Comparison of ENCODE assay signal across 8 cellular contexts in the genomic region with DNA sequence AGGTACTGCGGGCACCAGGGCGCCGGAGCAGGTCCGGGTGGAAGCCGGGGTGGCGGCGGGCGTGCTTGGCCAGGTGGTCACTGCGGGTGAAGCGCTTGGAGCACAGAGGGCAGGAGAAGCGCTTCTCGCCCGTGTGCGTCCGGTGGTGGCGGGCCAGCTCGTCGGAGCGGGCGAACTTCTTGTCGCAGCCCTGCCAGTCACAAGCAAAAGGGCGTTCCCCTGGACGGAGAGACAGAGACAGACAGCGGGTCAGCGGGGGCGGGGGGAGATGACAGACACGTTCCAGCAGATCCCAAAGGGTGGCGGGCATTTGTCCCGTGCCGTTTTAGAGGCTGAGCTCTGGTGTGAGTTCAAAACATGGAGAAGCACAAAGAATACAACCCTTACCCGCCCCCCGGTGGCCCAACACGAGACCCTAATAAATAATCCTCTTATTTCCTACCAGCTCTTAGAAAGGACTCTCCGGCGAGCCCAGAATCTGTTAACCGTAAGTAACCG. TPM values are rescaled to one million over a fixed set of nuclear protein-coding genes. Genes with fewer than 3 reads are reported as not detected.
DNase-seq lines count a peak whose midpoint lies in the region; ATAC-seq and TF ChIP-seq lines count a peak whose summit lies in the region.

No MANE protein-coding gene starts in this region.

- H3K9ac ChIP-seq in colonic mucosa (ENCODE audit: low read depth in 2 of 2, low read length in 2 of 2), result peak overlapping the region; percentile 62 to 98

- intact Hi-C loops in colonic mucosa (cut with DNase I), result no loop called here

- no peaks in the 10 kb centered on the region for H3K9me3 ChIP-seq in colonic mucosa
- no peaks in the 10 kb centered on the region for H3K9me3 ChIP-seq in muscle layer of duodenum (ENCODE audit: control insufficient read depth in 1 of 2, low read length in 2 of 2)

- H3K4me3 ChIP-seq in AG10803 (ENCODE audit: low read length), result peak overlapping the region; percentile 46
- H3K4me3 ChIP-seq in colonic mucosa, result peak overlapping the region; percentile 14
- H3K4me3 ChIP-seq in muscle layer of duodenum (ENCODE audit: low read depth in 1 of 2, low read length in 2 of 2), result no peak overlapping the region

- ATAC-seq in HG03469 (IDR thresholded peaks at IDR 0.05; ENCODE audit: unreplicated experiment) (no peak), HG03457 (IDR thresholded peaks at IDR 0.05; ENCODE audit: unreplicated experiment) (no peak)

- DNase-seq in AG10803 (ENCODE audit: low read depth) (peak; percentile 24), MV-4-11 (lab: John Stamatoyannopoulos, UW) (peak; percentile 85), colonic mucosa (peak; percentile 52), RKO (ENCODE audit: low spot score) (no peak), T1000 (lab: John Stamatoyannopoulos, UW) (no peak)

- H3K4me1 ChIP-seq in colonic mucosa (peaks cover 39% of the 10 kb centered on the region), muscle layer of duodenum (ENCODE audit: control insufficient read depth in 1 of 2, insufficient read depth in 2 of 2, low read length in 2 of 2) (peaks cover 21 to 81% of the 10 kb centered on the region in 2 donors)

- no peaks in the 10 kb centered on the region for H3K27me3 ChIP-seq in colonic mucosa
- no peaks in the 10 kb centered on the region for H3K27me3 ChIP-seq in muscle layer of duodenum (ENCODE audit: low read depth, low read length)

- peak overlapping the region; percentile 98 for H3K27ac ChIP-seq in colonic mucosa
- peak overlapping the region; percentile 74 for H3K27ac ChIP-seq in muscle layer of duodenum (ENCODE audit: low read length)

- H3K36me3 ChIP-seq in colonic mucosa (no peaks in the 10 kb centered on the region), muscle layer of duodenum (ENCODE audit: control insufficient read depth in 1 of 2, insufficient read depth in 2 of 2, low read length in 2 of 2) (no peaks in the 10 kb centered on the region)

- TF ChIP-seq CTCF in AG10803 (conservative IDR thresholded peaks at IDR 0.05; ENCODE audit: low read length) (no peak), colonic mucosa (IDR thresholded peaks at IDR 0.05) (no peak)

RNA-seq across cellular contexts. Expression of gene REXO1, which starts 6.3 kb away (rescaled TPM):
- 10 to 100 TPM; 42.0 to 51.7 TPM for total RNA-seq in colonic mucosa

RNA-seq across cellular contexts. Expression of gene KLF16, which starts 8.8 kb away (rescaled TPM):
- total RNA-seq in colonic mucosa, result 10 to 100 TPM; 31.1 to 34.8 TPM

RNA-seq across cellular contexts. Expression of gene ABHD17A, which starts 30.7 kb away (rescaled TPM):
- total RNA-seq in colonic mucosa, result 10 to 100 TPM; 53.3 to 78.5 TPM

RNA-seq across cellular contexts. Expression of gene ATP8B3, which starts 42.5 kb away (rescaled TPM):
- under 1 TPM; 0.15 to 0.42 TPM for total RNA-seq in colonic mucosa

RNA-seq across cellular contexts. Expression of gene ADAT3, which starts 50.6 kb away (rescaled TPM):
- 10 to 100 TPM; 14.2 to 24.7 TPM for total RNA-seq in colonic mucosa

Comparison
In these comparisons a context has a peak if more than half of its experiments do, and no peak if none do; other contexts are left out.
1. DNase-seq: peak in AG10803 (single experiment), MV-4-11 (single experiment) and colonic mucosa (single experiment); none in RKO (single experiment) and T1000 (single experiment).
2. H3K4me3 ChIP-seq: peak in AG10803 (single experiment) and colonic mucosa (single experiment); none in muscle layer of duodenum (0 of 2).